ENCODE assay signal across 10 cellular contexts in genomic region chr5:10635861-10636350, GRCh38.
DNase-seq lines count a peak whose midpoint lies in the region; ATAC-seq and TF ChIP-seq lines count a peak whose summit lies in the region.
"Had no signal": no experiment of that assay in that cellular context is flagged by ENCODE, and none has a peak within 500 bp of the region (broad histone marks: within the 10 kb centered on the region; RNA-seq: fewer than 3 reads in every experiment).

No MANE protein-coding gene starts in this region.

- no peak overlapping the region for H3K4me3 Mint-ChIP-seq in activated CD4-positive, alpha-beta T cell treated with anti-CD3 and anti-CD28 coated beads, Interleukin-2, amount 10 ng/mL, durations not matched to agents 7 days and 5 days
- H3K4me3 Mint-ChIP-seq in HFFc6 = peak overlapping the region; percentile 66; the same call in 1 of the 2 replicates
- H3K4me3 Mint-ChIP-seq in activated CD8-positive, alpha-beta T cell treated with anti-CD3 and anti-CD28 coated beads for 36 hours = peak overlapping the region; percentile 73

- no peaks in the 10 kb centered on the region for H3K27me3 ChIP-seq in neutrophil

- no peak for TF ChIP-seq CTCF in HFFc6 (IDR thresholded peaks at IDR 0.05)
- TF ChIP-seq CTCF in activated CD8-positive, alpha-beta T cell treated with anti-CD3 and anti-CD28 coated beads for 36 hours (IDR thresholded peaks at IDR 0.05) = no peak
- TF ChIP-seq CTCF in neutrophil (IDR thresholded peaks at IDR 0.05) = no peak

- H3K9me3 ChIP-seq in neutrophil = no peaks in the 10 kb centered on the region
- H3K9me3 ChIP-seq: mucosa of descending colon had no signal

- H3K4me3 ChIP-seq in neutrophil (ENCODE audit: low read depth in 1 of 2, low read length in 1 of 2) = no peak overlapping the region
- H3K4me3 ChIP-seq: mucosa of descending colon had no signal

- H3K4me1 ChIP-seq in neutrophil (ENCODE audit: control insufficient read depth in 1 of 2, insufficient read depth in 1 of 2, low read depth in 1 of 2, low read length in 1 of 2) = peaks cover 56 to 67% of the 10 kb centered on the region in 2 experiments

- H3K9me3 Mint-ChIP-seq in activated CD4-positive, alpha-beta T cell treated with anti-CD3 and anti-CD28 coated beads, Interleukin-2, amount 10 ng/mL, durations not matched to agents 7 days and 5 days = peaks cover 10% of the 10 kb centered on the region
- peaks cover 13% of the 10 kb centered on the region for H3K9me3 Mint-ChIP-seq in HFFc6
- H3K9me3 Mint-ChIP-seq in activated CD8-positive, alpha-beta T cell treated with anti-CD3 and anti-CD28 coated beads for 36 hours = peaks cover 11% of the 10 kb centered on the region

- peak overlapping the region; percentile 88 for H3K27ac Mint-ChIP-seq in activated CD4-positive, alpha-beta T cell treated with anti-CD3 and anti-CD28 coated beads, Interleukin-2, amount 10 ng/mL, durations not matched to agents 7 days and 5 days
- H3K27ac Mint-ChIP-seq in HFFc6 = peak overlapping the region; percentile 82
- peak overlapping the region; percentile 100 for H3K27ac Mint-ChIP-seq in activated CD8-positive, alpha-beta T cell treated with anti-CD3 and anti-CD28 coated beads for 36 hours

- intact Hi-C loops in activated CD8-positive, alpha-beta T cell treated with anti-CD3 and anti-CD28 coated beads for 36 hours (cut with micrococcal nuclease) = loop anchor here (10.0 kb wide), 1 partner anchor 129 kb away; the partner anchor contains the start of gene DAP

- DNase-seq in activated CD4-positive, alpha-beta T cell treated with anti-CD3 and anti-CD28 coated beads, Interleukin-2, amount 10 ng/mL, durations not matched to agents 7 days and 5 days = no peak
- DNase-seq in activated CD4-positive, alpha-beta T cell treated with anti-CD3 and anti-CD28 coated beads, Interleukin-2, amount 50 U/mL, for 4 hours = no peak
- no peak for DNase-seq in HFFc6
- peak; percentile 51 for DNase-seq in activated CD8-positive, alpha-beta T cell treated with anti-CD3 and anti-CD28 coated beads for 36 hours
- no peak for DNase-seq in ureter (ENCODE audit: low spot score)
- DNase-seq in central memory CD4-positive, alpha-beta T cell = no peak
- DNase-seq in dermis blood vessel endothelial cell = no peak
- DNase-seq: NCI-H524 had no signal

- no peak for ATAC-seq in activated CD8-positive, alpha-beta T cell treated with anti-CD3 and anti-CD28 coated beads for 36 hours

- peaks cover 52% of the 10 kb centered on the region for H3K4me1 Mint-ChIP-seq in activated CD4-positive, alpha-beta T cell treated with anti-CD3 and anti-CD28 coated beads, Interleukin-2, amount 10 ng/mL, durations not matched to agents 7 days and 5 days
- H3K4me1 Mint-ChIP-seq in HFFc6 (ENCODE audit: low read depth) = peaks cover 36% of the 10 kb centered on the region
- peaks cover 56% of the 10 kb centered on the region for H3K4me1 Mint-ChIP-seq in activated CD8-positive, alpha-beta T cell treated with anti-CD3 and anti-CD28 coated beads for 36 hours (ENCODE audit: low read depth)

- no peaks in the 10 kb centered on the region for H3K27me3 Mint-ChIP-seq in activated CD4-positive, alpha-beta T cell treated with anti-CD3 and anti-CD28 coated beads, Interleukin-2, amount 10 ng/mL, durations not matched to agents 7 days and 5 days
- peaks cover 7% of the 10 kb centered on the region for H3K27me3 Mint-ChIP-seq in HFFc6 (ENCODE audit: insufficient read depth)
- no peaks in the 10 kb centered on the region for H3K27me3 Mint-ChIP-seq in activated CD8-positive, alpha-beta T cell treated with anti-CD3 and anti-CD28 coated beads for 36 hours

- CTCF ChIA-PET in activated CD4-positive, alpha-beta T cell treated with anti-CD3 and anti-CD28 coated beads, Interleukin-2, amount 10 ng/mL, durations not matched to agents 7 days and 5 days (lab: Charles Lee) = interaction anchor here (0.7 to 2.6 kb wide), 4 partner anchors 8 to 150 kb away, joined by 3 to 15 read pairs (median 3); no protein-coding TSS in a partner anchor
- CTCF ChIA-PET in activated CD8-positive, alpha-beta T cell treated with anti-CD3 and anti-CD28 coated beads for 36 hours (lab: Charles Lee) = interaction anchor here (0.9 to 2.1 kb wide), 3 partner anchors 8 to 120 kb away, joined by 3 to 11 read pairs (median 3); no protein-coding TSS in a partner anchor

- H3K27ac ChIP-seq in neutrophil = peak overlapping the region; percentile 91

- peaks cover 11% of the 10 kb centered on the region for H3K36me3 Mint-ChIP-seq in activated CD4-positive, alpha-beta T cell treated with anti-CD3 and anti-CD28 coated beads, Interleukin-2, amount 10 ng/mL, durations not matched to agents 7 days and 5 days (ENCODE audit: low read depth)
- peaks cover 23% of the 10 kb centered on the region for H3K36me3 Mint-ChIP-seq in HFFc6 (ENCODE audit: low read depth)
- peaks cover 27% of the 10 kb centered on the region for H3K36me3 Mint-ChIP-seq in activated CD8-positive, alpha-beta T cell treated with anti-CD3 and anti-CD28 coated beads for 36 hours (ENCODE audit: low read depth)

- H3K36me3 ChIP-seq in neutrophil = peaks cover 10% of the 10 kb centered on the region

- POLR2A ChIA-PET in activated CD4-positive, alpha-beta T cell treated with anti-CD3 and anti-CD28 coated beads, Interleukin-2, amount 10 ng/mL, durations not matched to agents 7 days and 5 days (lab: Charles Lee) = interaction anchor here (0.5 kb wide), 1 partner anchor 53 kb away, joined by 8 read pairs; no protein-coding TSS in a partner anchor
- POLR2A ChIA-PET in activated CD8-positive, alpha-beta T cell treated with anti-CD3 and anti-CD28 coated beads for 36 hours (lab: Charles Lee) = interaction anchor here (1.2 kb wide), 1 partner anchor 49 kb away, joined by 3 read pairs; no protein-coding TSS in a partner anchor
